In the genomic region with DNA sequence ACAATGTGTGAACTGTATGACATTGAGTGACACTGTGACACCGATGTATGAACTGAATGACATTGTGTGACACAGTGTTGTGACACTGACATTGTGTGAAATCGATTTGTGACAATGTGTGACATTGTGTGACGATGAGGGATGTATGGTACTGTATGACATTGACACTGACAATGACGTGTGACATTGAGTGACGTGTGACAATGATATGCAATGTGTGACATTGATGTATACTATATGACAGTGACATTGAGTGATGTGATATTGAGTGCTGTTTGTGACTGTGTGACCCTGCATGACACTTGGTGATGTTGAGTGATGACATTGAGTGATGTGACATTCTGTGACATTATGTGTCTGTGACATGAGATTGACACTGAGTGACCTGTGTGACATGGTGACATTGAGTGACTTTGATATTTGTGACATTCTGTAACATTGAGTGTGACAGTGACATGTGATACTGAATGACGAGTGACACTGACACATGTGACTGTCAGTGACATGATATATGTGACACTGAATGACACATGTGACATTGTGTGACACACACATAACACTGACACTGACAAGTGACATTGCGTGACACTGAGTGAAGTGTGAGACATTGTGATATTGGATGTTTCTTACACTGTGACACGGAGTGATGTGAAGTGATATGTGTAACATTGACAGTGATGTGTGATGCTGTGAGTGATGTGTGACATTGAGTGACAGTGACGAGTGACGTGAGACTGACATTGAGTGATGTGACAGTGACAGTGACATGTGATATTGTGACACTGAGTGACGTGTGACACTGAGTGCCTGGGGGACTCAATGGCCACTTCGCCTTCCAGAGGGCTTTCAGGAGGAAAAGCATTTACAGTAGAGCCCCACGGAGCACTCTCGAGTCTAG, we compare ENCODE assay signal across 17 cellular contexts.
DNase-seq lines count a peak whose midpoint lies in the region; ATAC-seq, FAIRE-seq and TF ChIP-seq lines count a peak whose summit lies in the region.
"Had no signal": no experiment of that assay in that cellular context is flagged by ENCODE, and none has a peak within 500 bp of the region (broad histone marks: within the 10 kb centered on the region; RNA-seq: fewer than 3 reads in every experiment).

No MANE protein-coding gene starts in this region.

- H2BK120ac ChIP-seq in IMR-90 (ENCODE audit: low read depth, low read length), result no peak overlapping the region
- H2BK120ac ChIP-seq in H1 (replicated peaks; ENCODE audit: low read depth, low read length), result no peak overlapping the region

- peak overlapping the region; percentile 39; the same call in 1 of the 2 replicates for H3K4ac ChIP-seq in IMR-90 (ENCODE audit: low read depth, low read length)
- no peak overlapping the region for H3K4ac ChIP-seq in H1 (replicated peaks; ENCODE audit: insufficient read length, low read depth, low read length)

- BruUV-seq in IMR-90 (replicated peaks; lab: Mats Ljungman, UMichigan), result no TSS peak

- H2BK5ac ChIP-seq in IMR-90 (ENCODE audit: low read depth, low read length, poor library complexity, severe bottlenecking) (no peak overlapping the region), H1 (ENCODE audit: low read depth, low read length) (no peak overlapping the region)

- H3K14ac ChIP-seq in IMR-90 (replicated peaks; ENCODE audit: low read depth, low read length) (peak overlapping the region; percentile 48; the same call in 1 of the 2 replicates), H1 (ENCODE audit: insufficient read length) (no peak overlapping the region)

- dilution Hi-C loops in IMR-90 (cut with HindIII; ENCODE audit: low sequenced_read_pairs, unreplicated experiment), result no loop called here

- no peak for ATAC-seq in IMR-90 (ENCODE audit: low read depth)
- ATAC-seq in omental fat pad (ENCODE audit: low FRiP score), result no peak
- ATAC-seq: CD8-positive, alpha-beta T cell had no signal

- H2AFZ ChIP-seq in IMR-90 (replicated peaks; ENCODE audit: low read length, poor library complexity) (peak overlapping the region; percentile 2), H1 (ENCODE audit: low read length) (no peak overlapping the region), neural cell (ENCODE audit: low read depth, low read length) (no peak overlapping the region)

- H3K23me2 ChIP-seq in H1 (ENCODE audit: low read depth, low read length), result no peaks in the 10 kb centered on the region; the same call in 1 of the 2 replicates

- TF ChIP-seq POLR2A in GM12891 (IDR thresholded peaks at IDR 0.05; ENCODE audit: low read depth, low read length), result no peak
- TF ChIP-seq POLR2A in IMR-90 (IDR thresholded peaks at IDR 0.05; ENCODE audit: low read depth, low read length), result no peak
- TF ChIP-seq POLR2A in H1 (IDR thresholded peaks at IDR 0.05; ENCODE audit: control extremely low read depth in 1 of 2, low read depth in 2 of 2, low read length in 2 of 2), result no peak
- no peak for TF ChIP-seq POLR2A in lower leg skin (IDR thresholded peaks at IDR 0.05)

- H3K56ac ChIP-seq in IMR-90 (ENCODE audit: extremely low read depth, insufficient read depth, low read length) (no peak overlapping the region), H1 (replicated peaks; ENCODE audit: insufficient read length, low read depth, low read length) (no peak overlapping the region)

- in situ Hi-C loops in IMR-90 (cut with MboI; ENCODE audit: low sequenced_read_pairs), result no loop called here

- H4K91ac ChIP-seq in IMR-90 (ENCODE audit: insufficient read depth, low read depth, low read length) (no peak overlapping the region), H1 (replicated peaks; ENCODE audit: insufficient read length, low read length) (no peak overlapping the region)

- 95% methylated on average over 12 of the region's 14 CpGs; no CpG with 5 or more reads in 1 of the 2 experiments for WGBS in IMR-90 (ENCODE audit: extremely low coverage in 2 of 2, insufficient read length in 1 of 2), 2 experiments
- WGBS in H1 (ENCODE audit: extremely low coverage in 1 of 2, insufficient coverage in 1 of 2, insufficient read length in 1 of 2, insufficient replicate concordance in 2 of 2, low coverage in 1 of 2, low lambda C conversion rate in 2 of 2, missing lambda C conversion rate in 1 of 2), 2 experiments, result 85% methylated on average over 14 of the region's 14 CpGs; no CpG with 5 or more reads in 1 of the 2 experiments
- WGBS in lower leg skin, 2 donors, result 93 to 94% methylated on average over 14 of the region's 14 CpGs

- H3F3A ChIP-seq in neural cell (ENCODE audit: insufficient read depth, low read length, poor library complexity, severe bottlenecking), result no peaks in the 10 kb centered on the region

- H2AK5ac ChIP-seq in IMR-90 (ENCODE audit: low read depth, low read length) (peak overlapping the region; percentile 96), H1 (ENCODE audit: low read depth, low read length) (peak overlapping the region; percentile 97; the same call in 1 of the 2 replicates)

- no peak overlapping the region for H2BK20ac ChIP-seq in IMR-90 (ENCODE audit: low read depth, low read length)
- H2BK20ac ChIP-seq in H1 (ENCODE audit: low read length), result no peak overlapping the region

- intact Hi-C loops in IMR-90 (cut with micrococcal nuclease), result loop anchor here (5.0 kb wide), 1 partner anchor 137 kb away; no protein-coding TSS in a partner anchor
- intact Hi-C loops in lower leg skin (cut with DNase I; ENCODE audit: low total_unique reads), result no loop called here

- no peak overlapping the region for H3K27ac ChIP-seq in IMR-90 (ENCODE audit: insufficient read depth, low read length)
- no peak overlapping the region for H3K27ac ChIP-seq in H1 (ENCODE audit: low read depth, low read length)
- H3K27ac ChIP-seq in neural cell (ENCODE audit: low read length), result no peak overlapping the region

- FAIRE-seq in GM12891 (lab: Jason Lieb, UNC) (peak; percentile 41), H1 (lab: Jason Lieb, UNC) (no peak)

- H4K20me1 ChIP-seq in IMR-90 (ENCODE audit: insufficient read depth, low read length) (no peaks in the 10 kb centered on the region), H1 (replicated peaks in 1 of 2; ENCODE audit: control insufficient read depth in 1 of 2, insufficient read depth in 2 of 2, low read length in 2 of 2) (peaks cover 0 to 4% of the 10 kb centered on the region in 2 experiments), neural cell (ENCODE audit: insufficient read depth) (no peaks in the 10 kb centered on the region)

- H3K9me3 ChIP-seq in IMR-90 (ENCODE audit: control insufficient read depth, insufficient read depth, low read length), result no peaks in the 10 kb centered on the region
- no peaks in the 10 kb centered on the region for H3K9me3 ChIP-seq in H1 (ENCODE audit: insufficient read depth in 2 of 2, low read depth in 1 of 2, low read length in 1 of 2)
- H3K9me3 ChIP-seq in neural cell (ENCODE audit: low read length), result no peaks in the 10 kb centered on the region
- H3K9me3 ChIP-seq: MG63 had no signal

- TF ChIP-seq EP300 in H1 (IDR thresholded peaks at IDR 0.05; ENCODE audit: borderline replicate concordance in 1 of 2, low read depth in 2 of 2, low read length in 2 of 2), result no peak
- TF ChIP-seq EP300 in neural cell (conservative IDR thresholded peaks at IDR 0.05; ENCODE audit: poor library complexity, severe bottlenecking), result peak; percentile 100

- POLR2A ChIA-PET in IMR-90 (lab: Charles Lee; ENCODE audit: unreplicated experiment) (no interaction called here), H1 (lab: Charles Lee; ENCODE audit: partially characterized antibody) (interaction anchor here (0.8 kb wide), 1 partner anchor 70 kb away, joined by 3 read pairs; no protein-coding TSS in a partner anchor)

- H2BK12ac ChIP-seq in H1 (ENCODE audit: low read depth, low read length), result no peak overlapping the region; the same call in 1 of the 2 replicates

- no peak overlapping the region for H3K4me3 ChIP-seq in IMR-90 (ENCODE audit: insufficient read depth, low read depth, low read length)
- no peak overlapping the region for H3K4me3 ChIP-seq in H1 (ENCODE audit: extremely low read depth in 1 of 4, insufficient read depth in 2 of 4, low read depth in 3 of 4, low read length in 4 of 4)
- no peak overlapping the region for H3K4me3 ChIP-seq in neural cell (ENCODE audit: low read length)
- H3K4me3 ChIP-seq in foreskin fibroblast (ENCODE audit: low read depth in 1 of 2, low read length in 2 of 2), result no peak overlapping the region
- H3K4me3 ChIP-seq in lower leg skin (ENCODE audit: low read depth, poor library complexity, severe bottlenecking), result no peak overlapping the region
- H3K4me3 ChIP-seq: MG63 had no signal

- H2BK15ac ChIP-seq in IMR-90 (ENCODE audit: low read depth, low read length) (peak overlapping the region; percentile 15; the same call in 1 of the 3 replicates), H1 (ENCODE audit: low read length) (no peak overlapping the region)

- peaks cover 8% of the 10 kb centered on the region; the same call in 1 of the 2 replicates for H3K4me1 ChIP-seq in IMR-90 (ENCODE audit: control insufficient read depth, insufficient read depth, low read length)
- H3K4me1 ChIP-seq in H1 (replicated peaks in 1 of 4; ENCODE audit: control insufficient read depth in 3 of 4, insufficient read depth in 4 of 4, low read length in 3 of 4), result peaks cover 0 to 3% (median under 1%) of the 10 kb centered on the region in 4 experiments; a peak in 3 of 7 replicates

- H3K36me3 ChIP-seq in IMR-90 (ENCODE audit: control insufficient read depth, insufficient read depth, low read length), result no peaks in the 10 kb centered on the region
- H3K36me3 ChIP-seq in H1 (ENCODE audit: control insufficient read depth in 2 of 4, insufficient read depth in 4 of 4, low read length in 3 of 4), result no peaks in the 10 kb centered on the region; a peak in 1 of 8 replicates
- no peaks in the 10 kb centered on the region for H3K36me3 ChIP-seq in neural cell (ENCODE audit: insufficient read depth, low read length)
- H3K36me3 ChIP-seq: MG63 had no signal

- H3K18ac ChIP-seq in IMR-90 (ENCODE audit: low read depth, low read length) (no peak overlapping the region), H1 (ENCODE audit: extremely low read depth, low read length) (no peak overlapping the region)

- H3K23ac ChIP-seq in IMR-90 (ENCODE audit: low read depth, low read length) (no peak overlapping the region), H1 (ENCODE audit: insufficient read length) (no peak overlapping the region)

- CTCF ChIA-PET in IMR-90 (lab: Yijun Ruan, JAX) (interaction anchor here (0.6 kb wide), 1 partner anchor 154 kb away, joined by 6 read pairs; no protein-coding TSS in a partner anchor), H1 (lab: Charles Lee; ENCODE audit: partially characterized antibody) (interaction anchor here (0.6 to 4.4 kb wide), 6 partner anchors 19 to 982 kb away, joined by 3 to 29 read pairs (median 3); no protein-coding TSS in a partner anchor)

- TF ChIP-seq CTCF in IMR-90 (conservative IDR thresholded peaks at IDR 0.05; ENCODE audit: low read depth, low read length) (no peak), H1 (IDR thresholded peaks at IDR 0.05; ENCODE audit: control extremely low read depth in 1 of 3, insufficient read depth in 1 of 3, low read depth in 1 of 3, low read length in 3 of 3) (no peak), neural cell (IDR thresholded peaks at IDR 0.05; ENCODE audit: poor library complexity, severe bottlenecking) (no peak), foreskin fibroblast (IDR thresholded peaks at IDR 0.05; ENCODE audit: low read depth, low read length) (no peak), omental fat pad (IDR thresholded peaks at IDR 0.05) (no peak), lower leg skin (IDR thresholded peaks at IDR 0.05) (no peak)

- DNase-seq in GM12891 (ENCODE audit: insufficient read length, low spot score) (no peak), IMR-90 (peak; percentile 25), H1 (ENCODE audit: low read depth in 1 of 2, low spot score in 2 of 2) (no peak), foreskin fibroblast (no peak), omental fat pad (ENCODE audit: low spot score) (no peak), lower leg skin (ENCODE audit: low spot score in 2 of 2) (no peak)
- DNase-seq: CD8-positive, alpha-beta T cell; GF-D8; Karpas-422; MG63; NCI-H1105; NCI-H1694; NCI-H2107; NCI-H226; NCI-H524 treated with DMSO at 0.1 percent for 48 hours; SHP77 had no signal

- no peaks in the 10 kb centered on the region; a peak in 1 of 4 replicates for H3K79me1 ChIP-seq in IMR-90 (ENCODE audit: low read depth in 1 of 2, low read length in 2 of 2)
- H3K79me1 ChIP-seq in H1 (ENCODE audit: low read depth, low read length), result no peaks in the 10 kb centered on the region

- H3K9ac ChIP-seq in IMR-90 (ENCODE audit: low read depth, low read length) (no peak overlapping the region), H1 (replicated peaks in 1 of 4; ENCODE audit: extremely low read depth in 1 of 4, low read depth in 3 of 4, low read length in 3 of 4) (no peak overlapping the region), neural cell (ENCODE audit: low read length) (no peak overlapping the region)

- no peak overlapping the region for H4K5ac ChIP-seq in IMR-90 (ENCODE audit: low read depth, low read length)
- H4K5ac ChIP-seq in H1 (ENCODE audit: insufficient read length, low read depth, low read length), result no peak overlapping the region

- H2AK9ac ChIP-seq in IMR-90 (replicated peaks; ENCODE audit: low read depth, low read length, poor library complexity), result no peak overlapping the region

- H3K4me2 ChIP-seq in IMR-90 (ENCODE audit: low read depth, low read length) (no peak overlapping the region), H1 (ENCODE audit: insufficient read depth in 1 of 2, low read depth in 2 of 2, low read length in 2 of 2) (no peak overlapping the region), neural cell (ENCODE audit: low read length) (no peak overlapping the region)

- peaks cover 11% of the 10 kb centered on the region for H3K9me1 ChIP-seq in IMR-90 (ENCODE audit: insufficient read depth, low read length)

- H3K79me2 ChIP-seq in H1 (ENCODE audit: control insufficient read depth in 1 of 2, insufficient read depth in 2 of 2, low read length in 2 of 2), result peaks cover 0 to 3% of the 10 kb centered on the region in 2 experiments; a peak in 1 of 4 replicates
- H3K79me2 ChIP-seq in neural cell (replicated peaks; ENCODE audit: insufficient read depth, low read length), result no peaks in the 10 kb centered on the region

- H4K8ac ChIP-seq in IMR-90 (ENCODE audit: low read depth in 2 of 2, low read length in 2 of 2) (no peak overlapping the region), H1 (ENCODE audit: extremely low read depth, insufficient read depth, low read length) (no peak overlapping the region)

- H3K27me3 ChIP-seq in IMR-90 (ENCODE audit: control insufficient read depth, insufficient read depth, low read length) (no peaks in the 10 kb centered on the region; the same call in 1 of the 2 replicates), H1 (replicated peaks in 1 of 4; ENCODE audit: control insufficient read depth in 3 of 4, extremely low read depth in 1 of 4, insufficient read depth in 3 of 4, low read length in 3 of 4) (no peaks in the 10 kb centered on the region; a peak in 3 of 7 replicates), neural cell (ENCODE audit: insufficient read depth, low read depth, low read length) (no peaks in the 10 kb centered on the region)
- H3K27me3 ChIP-seq: MG63 had no signal

- no peak for TF ChIP-seq RAD21 in IMR-90 (IDR thresholded peaks at IDR 0.05; ENCODE audit: low read length)
- TF ChIP-seq RAD21 in H1 (IDR thresholded peaks at IDR 0.05 in 1 of 2, conservative IDR thresholded peaks at IDR 0.05 in 1 of 2; ENCODE audit: low read depth in 2 of 2, low read length in 2 of 2), result no peak
- TF ChIP-seq RAD21 in neural cell (conservative IDR thresholded peaks at IDR 0.05), result no peak

- no peaks in the 10 kb centered on the region for H3K9me2 ChIP-seq in neural cell (ENCODE audit: insufficient read depth, low read length)
